Comparison of ENCODE assay signal across 8 cellular contexts in the genomic region with DNA sequence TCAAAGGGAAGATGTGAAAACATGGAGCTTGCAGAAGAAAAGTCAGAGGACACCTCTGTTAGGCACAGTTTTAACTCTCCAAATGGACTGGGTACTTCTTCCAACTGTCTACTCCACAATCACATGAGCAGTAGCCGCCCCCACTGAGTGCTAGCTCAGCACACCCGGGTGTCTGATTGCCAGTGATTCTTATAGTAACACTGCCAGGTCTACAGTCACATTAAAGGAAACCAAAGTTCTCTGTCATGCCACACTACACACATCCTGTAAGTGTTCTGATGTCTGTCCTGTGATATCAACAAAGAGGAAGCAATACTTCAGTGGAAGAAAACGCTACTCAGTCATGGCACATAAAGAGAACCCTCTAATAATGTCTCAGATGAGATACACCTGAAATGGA. TPM values are rescaled to one million over a fixed set of nuclear protein-coding genes. Genes with fewer than 3 reads are reported as not detected.
A peak's percentile ranks its signal among the peaks of the same experiment; 100 is the strongest.
DNase-seq lines count a peak whose midpoint lies in the region; ATAC-seq and TF ChIP-seq lines count a peak whose summit lies in the region.

Gene HAVCR2, minus strand, starts transcription at position 84 of the 400 bp plus-strand sequence. Its CDS starts 61 bp downstream, at position 23.

- H3K4me3 ChIP-seq in BLaER1, result no peak within 1 kb of the TSS

- peak within 1 kb of the TSS; percentile 96 for H3K27ac Mint-ChIP-seq in activated CD4-positive, alpha-beta memory T cell treated with anti-CD3 and anti-CD28 coated beads, Interleukin-2, amount 10 ng/mL, durations not matched to agents 7 days and 5 days
- no peak within 1 kb of the TSS for H3K27ac Mint-ChIP-seq in WTC11

- H3K4me2 ChIP-seq in BLaER1, result peak within 1 kb of the TSS; percentile 56

- intact Hi-C loops in left cardiac atrium (cut with DNase I), result no loop called here

- H3K4me3 Mint-ChIP-seq in activated CD4-positive, alpha-beta memory T cell treated with anti-CD3 and anti-CD28 coated beads, Interleukin-2, amount 10 ng/mL, durations not matched to agents 7 days and 5 days, result peak within 1 kb of the TSS; percentile 88
- no peak within 1 kb of the TSS for H3K4me3 Mint-ChIP-seq in WTC11

- peak; percentile 82 for DNase-seq in activated CD4-positive, alpha-beta memory T cell treated with anti-CD3 and anti-CD28 coated beads, Interleukin-2, amount 10 ng/mL, durations not matched to agents 7 days and 5 days
- DNase-seq in left cardiac atrium (no peak), WTC11 (ENCODE audit: low spot score) (no peak), SHP77 (lab: John Stamatoyannopoulos, UW) (no peak)
- DNase-seq in stimulated activated CD4-positive, alpha-beta T cell treated with anti-CD3 and anti-CD28 coated beads, Interleukin-4, amount 100 ng/mL, for 48 hours (ENCODE audit: low read depth in 2 of 2), result peak; percentile 22 to 35

- peaks cover 2% of the 10 kb centered on the region for H3K9me3 Mint-ChIP-seq in activated CD4-positive, alpha-beta memory T cell treated with anti-CD3 and anti-CD28 coated beads, Interleukin-2, amount 10 ng/mL, durations not matched to agents 7 days and 5 days
- H3K9me3 Mint-ChIP-seq in WTC11, result no peaks in the 10 kb centered on the region

- CTCF ChIA-PET in activated CD4-positive, alpha-beta memory T cell treated with anti-CD3 and anti-CD28 coated beads, Interleukin-2, amount 10 ng/mL, durations not matched to agents 7 days and 5 days (lab: Charles Lee), result interaction anchor here (1.0 to 2.9 kb wide), 6 partner anchors 24 to 167 kb away, joined by 3 to 17 read pairs (median 6); partner anchors contain the start of gene MED7
- CTCF ChIA-PET in WTC11 (lab: Charles Lee), result no interaction called here

- H4K20me1 ChIP-seq in BLaER1, result no peaks in the 10 kb centered on the region

- H3K9ac ChIP-seq in BLaER1, result no peak within 1 kb of the TSS

- no peaks in the 10 kb centered on the region for H3K9me3 ChIP-seq in BLaER1

- POLR2A ChIA-PET in activated CD4-positive, alpha-beta memory T cell treated with anti-CD3 and anti-CD28 coated beads, Interleukin-2, amount 10 ng/mL, durations not matched to agents 7 days and 5 days (lab: Charles Lee), result interaction anchor here (0.6 to 4.4 kb wide), 16 partner anchors 8 to 195 kb away, joined by 3 to 74 read pairs (median 4); partner anchors contain the start of gene MED7
- POLR2A ChIA-PET in WTC11 (lab: Charles Lee), result no interaction called here

- ATAC-seq in GM19463 (IDR thresholded peaks at IDR 0.05; ENCODE audit: unreplicated experiment) (peak; percentile 68), HG03521 (IDR thresholded peaks at IDR 0.05; ENCODE audit: unreplicated experiment) (peak; percentile 78), left cardiac atrium (peak; percentile 78 to 84), WTC11 (no peak)

- TF ChIP-seq CTCF in WTC11 (IDR thresholded peaks at IDR 0.05), result no peak

- H3K27me3 Mint-ChIP-seq in activated CD4-positive, alpha-beta memory T cell treated with anti-CD3 and anti-CD28 coated beads, Interleukin-2, amount 10 ng/mL, durations not matched to agents 7 days and 5 days, result no peaks in the 10 kb centered on the region
- H3K27me3 Mint-ChIP-seq in WTC11 (ENCODE audit: low read depth), result no peaks in the 10 kb centered on the region

- H3K27me3 ChIP-seq in BLaER1, result no peaks in the 10 kb centered on the region

- H3K36me3 ChIP-seq in BLaER1, result no peaks in the 10 kb centered on the region

- H3K36me3 Mint-ChIP-seq in activated CD4-positive, alpha-beta memory T cell treated with anti-CD3 and anti-CD28 coated beads, Interleukin-2, amount 10 ng/mL, durations not matched to agents 7 days and 5 days (ENCODE audit: low read depth), result peaks cover 42% of the 10 kb centered on the region
- H3K36me3 Mint-ChIP-seq in WTC11, result no peaks in the 10 kb centered on the region

- H3K4me1 ChIP-seq in BLaER1, result peaks cover 24% of the 10 kb centered on the region

- H3K4me1 Mint-ChIP-seq in activated CD4-positive, alpha-beta memory T cell treated with anti-CD3 and anti-CD28 coated beads, Interleukin-2, amount 10 ng/mL, durations not matched to agents 7 days and 5 days, result peaks cover 70% of the 10 kb centered on the region
- H3K4me1 Mint-ChIP-seq in WTC11, result peaks cover 5% of the 10 kb centered on the region; the same call in 1 of the 2 replicates

- peak within 1 kb of the TSS; percentile 32 for H3K27ac ChIP-seq in BLaER1

TF ChIP-seq in WTC11, 78 proteins besides CTCF, POLR2A, EP300 and RAD21:
- TF ChIP-seq CDX4 (CRISPR knock-in tag; IDR thresholded peaks at IDR 0.05; ENCODE audit: borderline replicate concordance) (no peak), ATF3 (CRISPR knock-in tag; conservative IDR thresholded peaks at IDR 0.05) (no peak), TEAD4 (CRISPR knock-in tag; IDR thresholded peaks at IDR 0.05) (no peak), CBFB (CRISPR knock-in tag; IDR thresholded peaks at IDR 0.05; ENCODE audit: low read depth) (no peak), ZNF219 (CRISPR knock-in tag; IDR thresholded peaks at IDR 0.05; ENCODE audit: borderline replicate concordance) (no peak), ESRRA (CRISPR knock-in tag; IDR thresholded peaks at IDR 0.05; ENCODE audit: borderline replicate concordance) (no peak), SOX15 (CRISPR knock-in tag; IDR thresholded peaks at IDR 0.05) (no peak), NFATC4 (CRISPR knock-in tag; IDR thresholded peaks at IDR 0.05) (no peak), ZNF416 (CRISPR knock-in tag; IDR thresholded peaks at IDR 0.05) (no peak), ZNF512 (CRISPR knock-in tag; IDR thresholded peaks at IDR 0.05; ENCODE audit: borderline replicate concordance) (no peak), NR2C2 (CRISPR knock-in tag; IDR thresholded peaks at IDR 0.05) (no peak), HMGA2 (CRISPR knock-in tag; IDR thresholded peaks at IDR 0.05) (no peak)
- TF ChIP-seq, protein P1, sequence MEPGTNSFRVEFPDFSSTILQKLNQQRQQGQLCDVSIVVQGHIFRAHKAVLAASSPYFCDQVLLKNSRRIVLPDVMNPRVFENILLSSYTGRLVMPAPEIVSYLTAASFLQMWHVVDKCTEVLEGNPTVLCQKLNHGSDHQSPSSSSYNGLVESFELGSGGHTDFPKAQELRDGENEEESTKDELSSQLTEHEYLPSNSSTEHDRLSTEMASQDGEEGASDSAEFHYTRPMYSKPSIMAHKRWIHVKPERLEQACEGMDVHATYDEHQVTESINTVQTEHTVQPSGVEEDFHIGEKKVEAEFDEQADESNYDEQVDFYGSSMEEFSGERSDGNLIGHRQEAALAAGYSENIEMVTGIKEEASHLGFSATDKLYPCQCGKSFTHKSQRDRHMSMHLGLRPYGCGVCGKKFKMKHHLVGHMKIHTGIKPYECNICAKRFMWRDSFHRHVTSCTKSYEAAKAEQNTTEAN (CRISPR knock-in tag; IDR thresholded peaks at IDR 0.05), result no peak
- TF ChIP-seq, protein P2, sequence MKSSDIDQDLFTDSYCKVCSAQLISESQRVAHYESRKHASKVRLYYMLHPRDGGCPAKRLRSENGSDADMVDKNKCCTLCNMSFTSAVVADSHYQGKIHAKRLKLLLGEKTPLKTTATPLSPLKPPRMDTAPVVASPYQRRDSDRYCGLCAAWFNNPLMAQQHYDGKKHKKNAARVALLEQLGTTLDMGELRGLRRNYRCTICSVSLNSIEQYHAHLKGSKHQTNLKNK (CRISPR knock-in tag; IDR thresholded peaks at IDR 0.05), result no peak
- TF ChIP-seq, protein P3, sequence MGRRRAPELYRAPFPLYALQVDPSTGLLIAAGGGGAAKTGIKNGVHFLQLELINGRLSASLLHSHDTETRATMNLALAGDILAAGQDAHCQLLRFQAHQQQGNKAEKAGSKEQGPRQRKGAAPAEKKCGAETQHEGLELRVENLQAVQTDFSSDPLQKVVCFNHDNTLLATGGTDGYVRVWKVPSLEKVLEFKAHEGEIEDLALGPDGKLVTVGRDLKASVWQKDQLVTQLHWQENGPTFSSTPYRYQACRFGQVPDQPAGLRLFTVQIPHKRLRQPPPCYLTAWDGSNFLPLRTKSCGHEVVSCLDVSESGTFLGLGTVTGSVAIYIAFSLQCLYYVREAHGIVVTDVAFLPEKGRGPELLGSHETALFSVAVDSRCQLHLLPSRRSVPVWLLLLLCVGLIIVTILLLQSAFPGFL (CRISPR knock-in tag; IDR thresholded peaks at IDR 0.05; ENCODE audit: borderline replicate concordance), result no peak
TF ChIP-seq in WTC11: peak in this region for 0.

RNA-seq across cellular contexts. Expression of gene HAVCR2, which starts in this region (rescaled TPM):
- 10 to 100 TPM; 62.4 to 66.9 TPM for total RNA-seq in activated CD4-positive, alpha-beta memory T cell treated with anti-CD3 and anti-CD28 coated beads, Interleukin-2, amount 10 ng/mL, durations not matched to agents 7 days and 5 days
- total RNA-seq in left cardiac atrium, result 10 to 100 TPM in 1 of 2 donors, 1 to 10 TPM in 1; 5.7 to 11.4 TPM
- 0.21 to 0.33 TPM (median 0.25 TPM) in 3 replicates for total RNA-seq in WTC11 (2021)

Comparison
In these comparisons a context has a peak if more than half of its experiments do, and no peak if none do; other contexts are left out.
1. RNA of gene HAVCR2 (total RNA-seq): 62.4 to 66.9 TPM in activated CD4-positive, alpha-beta memory T cell treated with anti-CD3 and anti-CD28 coated beads, Interleukin-2, amount 10 ng/mL, durations not matched to agents 7 days and 5 days; 5.7 to 11.4 TPM in left cardiac atrium and 0.21 to 0.33 TPM in WTC11; every median in the first group is over 4 times any median in the second.
2. DNase-seq: peak in activated CD4-positive, alpha-beta memory T cell treated with anti-CD3 and anti-CD28 coated beads, Interleukin-2, amount 10 ng/mL, durations not matched to agents 7 days and 5 days (single experiment) and stimulated activated CD4-positive, alpha-beta T cell treated with anti-CD3 and anti-CD28 coated beads, Interleukin-4, amount 100 ng/mL, for 48 hours (2 of 2); none in left cardiac atrium (single experiment), WTC11 (single experiment) and SHP77 (0 of 2).